25 cellular contexts compared by ENCODE assay signal in genomic region chr2:239101071-239101470, GRCh38.
DNase-seq lines count a peak whose midpoint lies in the region; TF ChIP-seq lines count a peak whose summit lies in the region.
"Had no signal": no experiment of that assay in that cellular context is flagged by ENCODE, and none has a peak within 500 bp of the region (broad histone marks: within the 10 kb centered on the region; RNA-seq: fewer than 3 reads in every experiment).

No MANE protein-coding gene starts in this region.

- intact Hi-C loops in CD14-positive monocyte (cut with micrococcal nuclease), result no loop called here

- H3K36me3 ChIP-seq in osteoblast (ENCODE audit: insufficient read depth, low read length), result peaks cover 5% of the 10 kb centered on the region

- H3K4me3 ChIP-seq in osteoblast (ENCODE audit: insufficient read depth, low read length), result no peak overlapping the region
- H3K4me3 ChIP-seq: A549; BLaER1 treated with 17β-estradiol and CSF1 and Interleukin-3, amounts not matched to agents 10 nM and 100 nM; GM12878 had no signal

- TF ChIP-seq CTCF in CD14-positive monocyte (IDR thresholded peaks at IDR 0.05) (no peak), endothelial cell (IDR thresholded peaks at IDR 0.05; ENCODE audit: unreplicated experiment) (no peak), osteoblast (IDR thresholded peaks at IDR 0.05; ENCODE audit: extremely low read depth, low read depth, low read length) (no peak), HFFc6 (IDR thresholded peaks at IDR 0.05) (no peak)

- CTCF ChIA-PET in activated naive CD4-positive, alpha-beta T cell treated with anti-CD3 and anti-CD28 coated beads, Interleukin-2, amount 10 ng/mL, durations not matched to agents 7 days and 5 days (lab: Charles Lee), result no interaction called here

- H3K4me1 ChIP-seq in osteoblast (ENCODE audit: insufficient read depth, low read length), result no peaks in the 10 kb centered on the region
- H3K4me1 ChIP-seq: A549; BLaER1 treated with 17β-estradiol and CSF1 and Interleukin-3, amounts not matched to agents 10 nM and 100 nM had no signal

- H3K9me3 ChIP-seq in osteoblast (ENCODE audit: low read depth, low read length), result no peaks in the 10 kb centered on the region
- H3K9me3 ChIP-seq: A549; BLaER1 treated with 17β-estradiol and CSF1 and Interleukin-3, amounts not matched to agents 10 nM and 100 nM had no signal

- peaks cover 27% of the 10 kb centered on the region for H3K36me3 Mint-ChIP-seq in activated naive CD4-positive, alpha-beta T cell treated with anti-CD3 and anti-CD28 coated beads, Interleukin-2, amount 10 ng/mL, durations not matched to agents 7 days and 5 days
- H3K36me3 Mint-ChIP-seq in CD14-positive monocyte (peaks cover 72 to 89% of the 10 kb centered on the region in 2 donors), endothelial cell (ENCODE audit: low read depth, unreplicated experiment) (peaks cover 12% of the 10 kb centered on the region), HFFc6 (ENCODE audit: low read depth) (no peaks in the 10 kb centered on the region)
- no peaks in the 10 kb centered on the region for H3K36me3 Mint-ChIP-seq in activated naive CD8-positive, alpha-beta T cell treated with anti-CD3 and anti-CD28 coated beads for 36 hours

- peak overlapping the region; percentile 42 for H3K27ac Mint-ChIP-seq in activated naive CD4-positive, alpha-beta T cell treated with anti-CD3 and anti-CD28 coated beads, Interleukin-2, amount 10 ng/mL, durations not matched to agents 7 days and 5 days
- H3K27ac Mint-ChIP-seq in CD14-positive monocyte (peak overlapping the region in 5 of 7 donors; percentile 37 to 85 (median 62)), endothelial cell (ENCODE audit: unreplicated experiment) (no peak overlapping the region), HFFc6 (no peak overlapping the region)
- H3K27ac Mint-ChIP-seq in activated naive CD8-positive, alpha-beta T cell treated with anti-CD3 and anti-CD28 coated beads for 36 hours, result no peak overlapping the region
- H3K27ac Mint-ChIP-seq: B cell; CD4-positive, CD25-positive, alpha-beta regulatory T cell had no signal

- H3K79me2 ChIP-seq in osteoblast (ENCODE audit: insufficient read depth, low read length), result no peaks in the 10 kb centered on the region

- H4K20me1 ChIP-seq in osteoblast (ENCODE audit: insufficient read depth, low read length), result no peaks in the 10 kb centered on the region

- DNase-seq in activated naive CD4-positive, alpha-beta T cell treated with anti-CD3 and anti-CD28 coated beads, Interleukin-2, amount 10 ng/mL, durations not matched to agents 7 days and 5 days, result no peak
- no peak for DNase-seq in activated naive CD4-positive, alpha-beta T cell treated with Interleukin-2 at 50 U/mL for 16 hours
- DNase-seq in CD14-positive monocyte (ENCODE audit: low spot score) (no peak), endothelial cell (ENCODE audit: low spot score) (no peak), osteoblast (ENCODE audit: insufficient read length, low spot score, missing footprints) (peak; percentile 81), HFFc6 (no peak)
- no peak for DNase-seq in activated naive CD8-positive, alpha-beta T cell treated with anti-CD3 and anti-CD28 coated beads for 36 hours
- DNase-seq: AML-193; CD4-positive, alpha-beta memory T cell; CD4-positive, CD25-positive, alpha-beta regulatory T cell; CD8-positive, alpha-beta memory T cell; COR-L47; DMS 273 treated with DMSO at 0.1 percent for 48 hours; DMS153; DMS53; DMS79; DND-41; EL; GDM1 had no signal

- H3K27ac ChIP-seq in osteoblast (ENCODE audit: low read depth, low read length), result no peak overlapping the region
- H3K27ac ChIP-seq: 22Rv1; A549; BLaER1 treated with 17β-estradiol and CSF1 and Interleukin-3, amounts not matched to agents 10 nM and 100 nM; C4-2B had no signal

- H3K4me3 Mint-ChIP-seq in activated naive CD4-positive, alpha-beta T cell treated with anti-CD3 and anti-CD28 coated beads, Interleukin-2, amount 10 ng/mL, durations not matched to agents 7 days and 5 days, result no peak overlapping the region
- H3K4me3 Mint-ChIP-seq in CD14-positive monocyte (no peak overlapping the region), endothelial cell (ENCODE audit: unreplicated experiment) (peak overlapping the region; percentile 25), HFFc6 (no peak overlapping the region)
- no peak overlapping the region for H3K4me3 Mint-ChIP-seq in activated naive CD8-positive, alpha-beta T cell treated with anti-CD3 and anti-CD28 coated beads for 36 hours
- H3K4me3 Mint-ChIP-seq: B cell; CD4-positive, alpha-beta memory T cell; CD4-positive, CD25-positive, alpha-beta regulatory T cell; CD8-positive, alpha-beta memory T cell had no signal

- H3K4me1 Mint-ChIP-seq in activated naive CD4-positive, alpha-beta T cell treated with anti-CD3 and anti-CD28 coated beads, Interleukin-2, amount 10 ng/mL, durations not matched to agents 7 days and 5 days, result no peaks in the 10 kb centered on the region
- H3K4me1 Mint-ChIP-seq in CD14-positive monocyte (no peaks in the 10 kb centered on the region), endothelial cell (ENCODE audit: unreplicated experiment) (no peaks in the 10 kb centered on the region), HFFc6 (ENCODE audit: low read depth) (no peaks in the 10 kb centered on the region)
- H3K4me1 Mint-ChIP-seq in activated naive CD8-positive, alpha-beta T cell treated with anti-CD3 and anti-CD28 coated beads for 36 hours, result no peaks in the 10 kb centered on the region
- H3K4me1 Mint-ChIP-seq: B cell; CD4-positive, CD25-positive, alpha-beta regulatory T cell; CD8-positive, alpha-beta memory T cell had no signal

- no peak overlapping the region for H2AFZ ChIP-seq in osteoblast (ENCODE audit: low read length)

- no peaks in the 10 kb centered on the region for H3K27me3 Mint-ChIP-seq in activated naive CD4-positive, alpha-beta T cell treated with anti-CD3 and anti-CD28 coated beads, Interleukin-2, amount 10 ng/mL, durations not matched to agents 7 days and 5 days
- no peaks in the 10 kb centered on the region for H3K27me3 Mint-ChIP-seq in CD14-positive monocyte (ENCODE audit: low read depth in 3 of 3)
- peaks cover 2% of the 10 kb centered on the region for H3K27me3 Mint-ChIP-seq in endothelial cell (ENCODE audit: unreplicated experiment)
- no peaks in the 10 kb centered on the region for H3K27me3 Mint-ChIP-seq in activated naive CD8-positive, alpha-beta T cell treated with anti-CD3 and anti-CD28 coated beads for 36 hours
- no peaks in the 10 kb centered on the region; the same call in 1 of the 2 replicates for H3K27me3 Mint-ChIP-seq in HFFc6 (ENCODE audit: insufficient read depth)
- H3K27me3 Mint-ChIP-seq: B cell; CD4-positive, alpha-beta memory T cell; CD4-positive, CD25-positive, alpha-beta regulatory T cell; CD8-positive, alpha-beta memory T cell had no signal

- no peaks in the 10 kb centered on the region for H3K27me3 ChIP-seq in osteoblast (ENCODE audit: insufficient read depth, low read length)
- H3K27me3 ChIP-seq: BLaER1 treated with 17β-estradiol and CSF1 and Interleukin-3, amounts not matched to agents 10 nM and 100 nM had no signal

- H3K9me3 Mint-ChIP-seq in activated naive CD4-positive, alpha-beta T cell treated with anti-CD3 and anti-CD28 coated beads, Interleukin-2, amount 10 ng/mL, durations not matched to agents 7 days and 5 days, result no peaks in the 10 kb centered on the region
- no peaks in the 10 kb centered on the region for H3K9me3 Mint-ChIP-seq in CD14-positive monocyte
- H3K9me3 Mint-ChIP-seq in endothelial cell (ENCODE audit: unreplicated experiment), result no peaks in the 10 kb centered on the region
- no peaks in the 10 kb centered on the region for H3K9me3 Mint-ChIP-seq in activated naive CD8-positive, alpha-beta T cell treated with anti-CD3 and anti-CD28 coated beads for 36 hours
- no peaks in the 10 kb centered on the region for H3K9me3 Mint-ChIP-seq in HFFc6
- H3K9me3 Mint-ChIP-seq: CD4-positive, CD25-positive, alpha-beta regulatory T cell; CD8-positive, alpha-beta memory T cell had no signal

- no peak overlapping the region for H3K4me2 ChIP-seq in osteoblast (ENCODE audit: insufficient read depth, low read length)
- H3K4me2 ChIP-seq: A549; BLaER1 treated with 17β-estradiol and CSF1 and Interleukin-3, amounts not matched to agents 10 nM and 100 nM had no signal

Comparison
In these comparisons a context has a peak if more than half of its experiments do, and no peak if none do; other contexts are left out.
1. H3K27ac Mint-ChIP-seq: peak in activated naive CD4-positive, alpha-beta T cell treated with anti-CD3 and anti-CD28 coated beads, Interleukin-2, amount 10 ng/mL, durations not matched to agents 7 days and 5 days (single experiment) and CD14-positive monocyte (5 of 7); none in endothelial cell (single experiment), activated naive CD8-positive, alpha-beta T cell treated with anti-CD3 and anti-CD28 coated beads for 36 hours (single experiment) and HFFc6 (single experiment).